8 cellular contexts compared by ENCODE assay signal in genomic region chr3:194632983-194633348, GRCh38. TPM values are rescaled to one million over a fixed set of nuclear protein-coding genes. Genes with fewer than 3 reads are reported as not detected.
DNase-seq lines count a peak whose midpoint lies in the region; ATAC-seq and TF ChIP-seq lines count a peak whose summit lies in the region.

No MANE protein-coding gene starts in this region.

- ATAC-seq in activated CD8-positive, alpha-beta memory T cell treated with anti-CD3 and anti-CD28 coated beads, Interleukin-2, amount 10 ng/mL, durations not matched to agents 7 days and 5 days, result peak; percentile 74
- peak; percentile 51 for ATAC-seq in HG02678 (IDR thresholded peaks at IDR 0.05; ENCODE audit: unreplicated experiment)
- peak; percentile 45 for ATAC-seq in mucosa of descending colon

- no peak for TF ChIP-seq CTCF in colonic mucosa (IDR thresholded peaks at IDR 0.05)
- TF ChIP-seq CTCF in mucosa of descending colon (IDR thresholded peaks at IDR 0.05), result no peak

- H3K4me1 Mint-ChIP-seq in activated CD8-positive, alpha-beta memory T cell treated with anti-CD3 and anti-CD28 coated beads, Interleukin-2, amount 10 ng/mL, durations not matched to agents 7 days and 5 days, result peaks cover 15% of the 10 kb centered on the region

- no peaks in the 10 kb centered on the region for H3K9me3 Mint-ChIP-seq in activated CD8-positive, alpha-beta memory T cell treated with anti-CD3 and anti-CD28 coated beads, Interleukin-2, amount 10 ng/mL, durations not matched to agents 7 days and 5 days (ENCODE audit: low read depth)

- H3K4me3 Mint-ChIP-seq in activated CD8-positive, alpha-beta memory T cell treated with anti-CD3 and anti-CD28 coated beads, Interleukin-2, amount 10 ng/mL, durations not matched to agents 7 days and 5 days, result peak overlapping the region; percentile 83

- DNase-seq in activated CD8-positive, alpha-beta memory T cell treated with anti-CD3 and anti-CD28 coated beads, Interleukin-2, amount 10 ng/mL, durations not matched to agents 7 days and 5 days, result no peak
- no peak for DNase-seq in activated CD8-positive, alpha-beta memory T cell treated with anti-CD3 and anti-CD28 coated beads for 24 hours
- peak; percentile 12 for DNase-seq in NCI-H226
- peak; percentile 33 for DNase-seq in colonic mucosa
- peak in 2 of 3 donors; percentile 65 to 68 for DNase-seq in mucosa of descending colon
- DNase-seq in activated effector memory CD4-positive, alpha-beta T cell treated with anti-CD3 and anti-CD28 coated beads, Interleukin-2, amount 50 U/mL, for 16 hours, result no peak
- DNase-seq in COR-L47 (lab: John Stamatoyannopoulos, UW), result no peak

- H3K27me3 Mint-ChIP-seq in activated CD8-positive, alpha-beta memory T cell treated with anti-CD3 and anti-CD28 coated beads, Interleukin-2, amount 10 ng/mL, durations not matched to agents 7 days and 5 days, result no peaks in the 10 kb centered on the region

- H3K9me3 ChIP-seq in colonic mucosa (no peaks in the 10 kb centered on the region), mucosa of descending colon (no peaks in the 10 kb centered on the region)

- CTCF ChIA-PET in activated CD8-positive, alpha-beta memory T cell treated with anti-CD3 and anti-CD28 coated beads, Interleukin-2, amount 10 ng/mL, durations not matched to agents 7 days and 5 days (lab: Charles Lee), result interaction anchor here (0.7 to 2.4 kb wide), 9 partner anchors 17 to 170 kb away, joined by 3 to 15 read pairs (median 4); partner anchors contain the start of gene LSG1

- H3K4me3 ChIP-seq in colonic mucosa (peak overlapping the region; percentile 54), mucosa of descending colon (peak overlapping the region; percentile 47)

- peak overlapping the region; percentile 48 to 87 for H3K9ac ChIP-seq in colonic mucosa (ENCODE audit: low read depth in 2 of 2, low read length in 2 of 2)

- H3K27me3 ChIP-seq in colonic mucosa, result no peaks in the 10 kb centered on the region

- H3K36me3 Mint-ChIP-seq in activated CD8-positive, alpha-beta memory T cell treated with anti-CD3 and anti-CD28 coated beads, Interleukin-2, amount 10 ng/mL, durations not matched to agents 7 days and 5 days, result peaks cover 16% of the 10 kb centered on the region

- H3K27ac ChIP-seq in colonic mucosa, result peak overlapping the region; percentile 83

- no peaks in the 10 kb centered on the region for H3K4me1 ChIP-seq in colonic mucosa
- peaks cover 10% of the 10 kb centered on the region for H3K4me1 ChIP-seq in mucosa of descending colon (ENCODE audit: low read depth)

- peak overlapping the region; percentile 73 for H3K27ac Mint-ChIP-seq in activated CD8-positive, alpha-beta memory T cell treated with anti-CD3 and anti-CD28 coated beads, Interleukin-2, amount 10 ng/mL, durations not matched to agents 7 days and 5 days

- intact Hi-C loops in colonic mucosa (cut with DNase I), result no loop called here
- intact Hi-C loops in mucosa of descending colon (cut with DNase I, micrococcal nuclease), result no loop called here

- H3K36me3 ChIP-seq in colonic mucosa (peaks cover 4% of the 10 kb centered on the region), mucosa of descending colon (ENCODE audit: low read depth) (no peaks in the 10 kb centered on the region)

RNA-seq across cellular contexts. Expression of gene TMEM44, which starts 0.3 kb away (rescaled TPM):
- 10 to 100 TPM; 15.3 to 15.9 TPM for total RNA-seq in activated CD8-positive, alpha-beta memory T cell treated with anti-CD3 and anti-CD28 coated beads, Interleukin-2, amount 10 ng/mL, durations not matched to agents 7 days and 5 days
- 10 to 100 TPM; 40.1 to 43.2 TPM for total RNA-seq in colonic mucosa
- 10 to 100 TPM; 30.9 to 59.3 (median 34.1) TPM for total RNA-seq in mucosa of descending colon

RNA-seq across cellular contexts. Expression of gene LSG1, which starts 39.0 kb away (rescaled TPM):
- 10 to 100 TPM; 42.8 to 58.7 TPM for total RNA-seq in activated CD8-positive, alpha-beta memory T cell treated with anti-CD3 and anti-CD28 coated beads, Interleukin-2, amount 10 ng/mL, durations not matched to agents 7 days and 5 days
- total RNA-seq in colonic mucosa, result 10 to 100 TPM; 19.0 to 34.8 TPM
- total RNA-seq in mucosa of descending colon, result 10 to 100 TPM; 34.0 to 35.6 (median 35.5) TPM

RNA-seq across cellular contexts. Expression of gene FAM43A, which starts 52.7 kb away (rescaled TPM):
- total RNA-seq in activated CD8-positive, alpha-beta memory T cell treated with anti-CD3 and anti-CD28 coated beads, Interleukin-2, amount 10 ng/mL, durations not matched to agents 7 days and 5 days, result 10 to 100 TPM in 1 of 2 experiments, 1 to 10 TPM in 1; 1.6 to 10.0 TPM
- total RNA-seq in colonic mucosa (10 to 100 TPM in 1 of 2 donors, 1 to 10 TPM in 1; 7.2 to 10.2 TPM), mucosa of descending colon (10 to 100 TPM; 12.7 to 87.8 (median 22.4) TPM)

Comparison
In these comparisons a context has a peak if more than half of its experiments do, and no peak if none do; other contexts are left out.
1. DNase-seq: peak in NCI-H226 (single experiment), colonic mucosa (single experiment) and mucosa of descending colon (2 of 3); none in activated CD8-positive, alpha-beta memory T cell treated with anti-CD3 and anti-CD28 coated beads, Interleukin-2, amount 10 ng/mL, durations not matched to agents 7 days and 5 days (single experiment), activated CD8-positive, alpha-beta memory T cell treated with anti-CD3 and anti-CD28 coated beads for 24 hours (single experiment), activated effector memory CD4-positive, alpha-beta T cell treated with anti-CD3 and anti-CD28 coated beads, Interleukin-2, amount 50 U/mL, for 16 hours (single experiment) and COR-L47 (single experiment).
2. Peak in every context shown above with its lines, with median percentiles within 50 percentile points of each other: ATAC-seq.